In the genomic region with DNA sequence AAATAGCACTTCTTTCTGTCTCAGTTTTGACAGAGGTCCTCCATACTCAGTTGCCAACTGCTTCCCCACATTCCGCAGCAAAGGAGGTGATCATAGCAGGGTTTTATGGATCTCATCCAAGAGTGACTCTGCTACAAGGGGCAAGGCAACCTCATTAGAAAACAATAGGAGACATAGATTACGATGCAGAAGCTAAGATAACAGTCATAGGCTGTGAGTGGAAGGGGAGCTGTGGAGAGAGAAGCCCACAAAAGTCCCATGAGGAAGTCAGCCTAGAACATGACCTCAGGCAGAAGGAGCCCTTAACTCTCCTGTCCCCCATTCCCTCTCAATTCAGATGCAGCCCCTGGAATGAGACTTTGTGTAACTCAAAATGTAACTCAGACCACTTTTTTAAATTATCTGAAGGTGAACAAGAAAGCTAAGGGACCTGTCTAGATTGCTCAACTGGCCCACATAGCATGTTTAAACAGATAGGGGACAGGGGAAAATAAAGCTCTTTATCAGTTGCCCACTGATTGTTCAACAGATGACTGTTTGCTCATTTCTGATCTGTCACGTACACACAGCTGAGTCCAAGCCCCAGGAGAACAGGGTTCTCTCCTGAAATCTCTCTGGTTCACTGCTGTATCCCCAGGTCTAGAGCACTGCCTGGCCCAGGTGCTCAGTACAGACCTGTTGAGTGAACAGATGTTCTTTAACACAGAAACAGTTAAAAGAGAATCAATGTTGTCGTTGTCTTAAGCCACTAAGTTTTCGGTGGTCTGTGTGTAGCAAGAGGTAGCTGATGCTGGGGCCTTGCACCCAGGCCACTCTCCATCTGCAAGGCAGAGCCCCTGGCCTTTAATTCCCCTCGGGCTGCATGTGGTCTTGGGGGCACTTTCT, we compare ENCODE assay signal across 1 cellular context.
TF ChIP-seq lines count a peak whose summit lies in the region.

No MANE protein-coding gene starts in this region.

TF ChIP-seq in HepG2, 621 proteins besides CTCF, POLR2A, EP300 and RAD21 (continues in another document):
- TF ChIP-seq, protein P1, sequence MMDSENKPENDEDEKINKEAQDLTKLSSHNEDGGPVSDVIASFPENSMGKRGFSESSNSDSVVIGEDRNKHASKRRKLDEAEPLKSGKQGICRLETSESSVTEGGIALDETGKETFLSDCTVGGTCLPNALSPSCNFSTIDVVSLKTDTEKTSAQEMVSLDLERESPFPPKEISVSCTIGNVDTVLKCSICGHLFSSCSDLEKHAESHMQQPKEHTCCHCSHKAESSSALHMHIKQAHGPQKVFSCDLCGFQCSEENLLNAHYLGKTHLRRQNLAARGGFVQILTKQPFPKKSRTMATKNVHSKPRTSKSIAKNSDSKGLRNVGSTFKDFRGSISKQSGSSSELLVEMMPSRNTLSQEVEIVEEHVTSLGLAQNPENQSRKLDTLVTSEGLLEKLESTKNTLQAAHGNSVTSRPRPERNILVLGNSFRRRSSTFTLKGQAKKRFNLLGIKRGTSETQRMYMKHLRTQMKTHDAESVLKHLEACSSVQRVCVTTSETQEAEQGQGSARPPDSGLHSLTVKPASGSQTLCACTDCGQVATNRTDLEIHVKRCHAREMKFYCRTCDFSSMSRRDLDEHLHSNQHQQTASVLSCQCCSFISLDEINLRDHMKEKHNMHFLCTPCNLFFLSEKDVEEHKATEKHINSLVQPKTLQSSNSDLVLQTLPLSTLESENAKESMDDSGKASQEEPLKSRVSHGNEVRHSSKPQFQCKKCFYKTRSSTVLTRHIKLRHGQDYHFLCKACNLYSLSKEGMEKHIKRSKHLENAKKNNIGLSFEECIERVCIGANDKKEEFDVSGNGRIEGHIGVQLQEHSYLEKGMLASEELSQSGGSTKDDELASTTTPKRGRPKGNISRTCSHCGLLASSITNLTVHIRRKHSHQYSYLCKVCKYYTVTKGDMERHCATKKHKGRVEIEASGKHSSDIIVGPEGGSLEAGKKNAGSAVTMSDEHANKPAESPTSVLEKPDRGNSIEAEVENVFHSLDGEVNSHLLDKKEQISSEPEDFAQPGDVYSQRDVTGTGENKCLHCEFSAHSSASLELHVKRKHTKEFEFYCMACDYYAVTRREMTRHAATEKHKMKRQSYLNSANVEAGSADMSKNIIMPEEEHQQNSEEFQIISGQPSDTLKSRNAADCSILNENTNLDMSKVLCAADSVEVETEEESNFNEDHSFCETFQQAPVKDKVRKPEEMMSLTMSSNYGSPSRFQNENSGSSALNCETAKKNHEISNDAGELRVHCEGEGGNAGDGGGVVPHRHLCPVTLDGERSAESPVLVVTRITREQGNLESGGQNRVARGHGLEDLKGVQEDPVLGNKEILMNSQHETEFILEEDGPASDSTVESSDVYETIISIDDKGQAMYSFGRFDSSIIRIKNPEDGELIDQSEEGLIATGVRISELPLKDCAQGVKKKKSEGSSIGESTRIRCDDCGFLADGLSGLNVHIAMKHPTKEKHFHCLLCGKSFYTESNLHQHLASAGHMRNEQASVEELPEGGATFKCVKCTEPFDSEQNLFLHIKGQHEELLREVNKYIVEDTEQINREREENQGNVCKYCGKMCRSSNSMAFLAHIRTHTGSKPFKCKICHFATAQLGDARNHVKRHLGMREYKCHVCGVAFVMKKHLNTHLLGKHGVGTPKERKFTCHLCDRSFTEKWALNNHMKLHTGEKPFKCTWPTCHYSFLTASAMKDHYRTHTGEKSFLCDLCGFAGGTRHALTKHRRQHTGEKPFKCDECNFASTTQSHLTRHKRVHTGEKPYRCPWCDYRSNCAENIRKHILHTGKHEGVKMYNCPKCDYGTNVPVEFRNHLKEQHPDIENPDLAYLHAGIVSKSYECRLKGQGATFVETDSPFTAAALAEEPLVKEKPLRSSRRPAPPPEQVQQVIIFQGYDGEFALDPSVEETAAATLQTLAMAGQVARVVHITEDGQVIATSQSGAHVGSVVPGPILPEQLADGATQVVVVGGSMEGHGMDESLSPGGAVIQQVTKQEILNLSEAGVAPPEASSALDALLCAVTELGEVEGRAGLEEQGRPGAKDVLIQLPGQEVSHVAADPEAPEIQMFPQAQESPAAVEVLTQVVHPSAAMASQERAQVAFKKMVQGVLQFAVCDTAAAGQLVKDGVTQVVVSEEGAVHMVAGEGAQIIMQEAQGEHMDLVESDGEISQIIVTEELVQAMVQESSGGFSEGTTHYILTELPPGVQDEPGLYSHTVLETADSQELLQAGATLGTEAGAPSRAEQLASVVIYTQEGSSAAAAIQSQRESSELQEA (CRISPR knock-in tag; IDR thresholded peaks at IDR 0.05; ENCODE audit: not compliant biosample characterization) = no peak
- TF ChIP-seq ZFP82 (CRISPR knock-in tag; IDR thresholded peaks at IDR 0.05; ENCODE audit: borderline replicate concordance) (no peak), NFIC (IDR thresholded peaks at IDR 0.05; ENCODE audit: low read length) (peak; percentile 92), FLYWCH1 (CRISPR knock-in tag; IDR thresholded peaks at IDR 0.05) (no peak), ZNF569 (CRISPR knock-in tag; IDR thresholded peaks at IDR 0.05; ENCODE audit: borderline replicate concordance) (no peak), NR1H2 (CRISPR knock-in tag; IDR thresholded peaks at IDR 0.05; ENCODE audit: borderline replicate concordance, low read depth) (no peak), SUZ12 (IDR thresholded peaks at IDR 0.05; ENCODE audit: low read depth, low read length) (no peak), REXO4 (CRISPR knock-in tag; IDR thresholded peaks at IDR 0.05; ENCODE audit: borderline replicate concordance) (no peak), WIZ (CRISPR knock-in tag; IDR thresholded peaks at IDR 0.05) (peak; percentile 35; the same call in 1 of the 2 replicates), ZNF761 (CRISPR knock-in tag; conservative IDR thresholded peaks at IDR 0.05) (no peak)
- TF ChIP-seq, protein P2, sequence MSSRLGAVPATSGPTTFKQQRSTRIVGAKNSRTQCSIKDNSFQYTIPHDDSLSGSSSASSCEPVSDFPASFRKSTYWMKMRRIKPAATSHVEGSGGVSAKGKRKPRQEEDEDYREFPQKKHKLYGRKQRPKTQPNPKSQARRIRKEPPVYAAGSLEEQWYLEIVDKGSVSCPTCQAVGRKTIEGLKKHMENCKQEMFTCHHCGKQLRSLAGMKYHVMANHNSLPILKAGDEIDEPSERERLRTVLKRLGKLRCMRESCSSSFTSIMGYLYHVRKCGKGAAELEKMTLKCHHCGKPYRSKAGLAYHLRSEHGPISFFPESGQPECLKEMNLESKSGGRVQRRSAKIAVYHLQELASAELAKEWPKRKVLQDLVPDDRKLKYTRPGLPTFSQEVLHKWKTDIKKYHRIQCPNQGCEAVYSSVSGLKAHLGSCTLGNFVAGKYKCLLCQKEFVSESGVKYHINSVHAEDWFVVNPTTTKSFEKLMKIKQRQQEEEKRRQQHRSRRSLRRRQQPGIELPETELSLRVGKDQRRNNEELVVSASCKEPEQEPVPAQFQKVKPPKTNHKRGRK (CRISPR knock-in tag; IDR thresholded peaks at IDR 0.05) = no peak
- TF ChIP-seq, protein P3, sequence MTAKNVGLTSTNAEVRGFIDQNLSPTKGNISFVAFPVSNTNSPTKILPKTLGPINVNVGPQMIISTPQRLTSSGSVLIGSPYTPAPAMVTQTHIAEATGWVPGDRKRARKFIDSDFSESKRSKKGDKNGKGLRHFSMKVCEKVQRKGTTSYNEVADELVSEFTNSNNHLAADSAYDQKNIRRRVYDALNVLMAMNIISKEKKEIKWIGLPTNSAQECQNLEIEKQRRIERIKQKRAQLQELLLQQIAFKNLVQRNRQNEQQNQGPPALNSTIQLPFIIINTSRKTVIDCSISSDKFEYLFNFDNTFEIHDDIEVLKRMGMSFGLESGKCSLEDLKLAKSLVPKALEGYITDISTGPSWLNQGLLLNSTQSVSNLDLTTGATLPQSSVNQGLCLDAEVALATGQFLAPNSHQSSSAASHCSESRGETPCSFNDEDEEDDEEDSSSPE (CRISPR knock-in tag; IDR thresholded peaks at IDR 0.05) = peak; percentile 57; the same call in 1 of the 2 replicates
- TF ChIP-seq, protein P4, sequence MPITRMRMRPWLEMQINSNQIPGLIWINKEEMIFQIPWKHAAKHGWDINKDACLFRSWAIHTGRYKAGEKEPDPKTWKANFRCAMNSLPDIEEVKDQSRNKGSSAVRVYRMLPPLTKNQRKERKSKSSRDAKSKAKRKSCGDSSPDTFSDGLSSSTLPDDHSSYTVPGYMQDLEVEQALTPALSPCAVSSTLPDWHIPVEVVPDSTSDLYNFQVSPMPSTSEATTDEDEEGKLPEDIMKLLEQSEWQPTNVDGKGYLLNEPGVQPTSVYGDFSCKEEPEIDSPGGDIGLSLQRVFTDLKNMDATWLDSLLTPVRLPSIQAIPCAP (CRISPR knock-in tag; IDR thresholded peaks at IDR 0.05; ENCODE audit: low read depth) = no peak
- TF ChIP-seq, protein P5, sequence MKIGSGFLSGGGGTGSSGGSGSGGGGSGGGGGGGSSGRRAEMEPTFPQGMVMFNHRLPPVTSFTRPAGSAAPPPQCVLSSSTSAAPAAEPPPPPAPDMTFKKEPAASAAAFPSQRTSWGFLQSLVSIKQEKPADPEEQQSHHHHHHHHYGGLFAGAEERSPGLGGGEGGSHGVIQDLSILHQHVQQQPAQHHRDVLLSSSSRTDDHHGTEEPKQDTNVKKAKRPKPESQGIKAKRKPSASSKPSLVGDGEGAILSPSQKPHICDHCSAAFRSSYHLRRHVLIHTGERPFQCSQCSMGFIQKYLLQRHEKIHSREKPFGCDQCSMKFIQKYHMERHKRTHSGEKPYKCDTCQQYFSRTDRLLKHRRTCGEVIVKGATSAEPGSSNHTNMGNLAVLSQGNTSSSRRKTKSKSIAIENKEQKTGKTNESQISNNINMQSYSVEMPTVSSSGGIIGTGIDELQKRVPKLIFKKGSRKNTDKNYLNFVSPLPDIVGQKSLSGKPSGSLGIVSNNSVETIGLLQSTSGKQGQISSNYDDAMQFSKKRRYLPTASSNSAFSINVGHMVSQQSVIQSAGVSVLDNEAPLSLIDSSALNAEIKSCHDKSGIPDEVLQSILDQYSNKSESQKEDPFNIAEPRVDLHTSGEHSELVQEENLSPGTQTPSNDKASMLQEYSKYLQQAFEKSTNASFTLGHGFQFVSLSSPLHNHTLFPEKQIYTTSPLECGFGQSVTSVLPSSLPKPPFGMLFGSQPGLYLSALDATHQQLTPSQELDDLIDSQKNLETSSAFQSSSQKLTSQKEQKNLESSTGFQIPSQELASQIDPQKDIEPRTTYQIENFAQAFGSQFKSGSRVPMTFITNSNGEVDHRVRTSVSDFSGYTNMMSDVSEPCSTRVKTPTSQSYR (CRISPR knock-in tag; IDR thresholded peaks at IDR 0.05; ENCODE audit: borderline replicate concordance) = peak; percentile 38; the same call in 1 of the 2 replicates
- TF ChIP-seq, protein P6, sequence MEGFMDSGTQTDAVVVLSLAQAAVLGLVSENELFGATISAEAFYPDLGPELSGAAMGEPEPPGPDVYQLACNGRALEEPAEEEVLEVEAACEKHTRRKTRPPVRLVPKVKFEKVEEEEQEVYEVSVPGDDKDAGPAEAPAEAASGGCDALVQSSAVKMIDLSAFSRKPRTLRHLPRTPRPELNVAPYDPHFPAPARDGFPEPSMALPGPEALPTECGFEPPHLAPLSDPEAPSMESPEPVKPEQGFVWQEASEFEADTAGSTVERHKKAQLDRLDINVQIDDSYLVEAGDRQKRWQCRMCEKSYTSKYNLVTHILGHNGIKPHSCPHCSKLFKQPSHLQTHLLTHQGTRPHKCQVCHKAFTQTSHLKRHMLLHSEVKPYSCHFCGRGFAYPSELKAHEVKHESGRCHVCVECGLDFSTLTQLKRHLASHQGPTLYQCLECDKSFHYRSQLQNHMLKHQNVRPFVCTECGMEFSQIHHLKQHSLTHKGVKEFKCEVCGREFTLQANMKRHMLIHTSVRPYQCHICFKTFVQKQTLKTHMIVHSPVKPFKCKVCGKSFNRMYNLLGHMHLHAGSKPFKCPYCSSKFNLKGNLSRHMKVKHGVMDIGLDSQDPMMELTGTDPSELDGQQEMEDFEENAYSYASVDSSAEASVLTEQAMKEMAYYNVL (CRISPR knock-in tag; IDR thresholded peaks at IDR 0.05; ENCODE audit: borderline replicate concordance) = peak; percentile 76
- TF ChIP-seq, protein P7, sequence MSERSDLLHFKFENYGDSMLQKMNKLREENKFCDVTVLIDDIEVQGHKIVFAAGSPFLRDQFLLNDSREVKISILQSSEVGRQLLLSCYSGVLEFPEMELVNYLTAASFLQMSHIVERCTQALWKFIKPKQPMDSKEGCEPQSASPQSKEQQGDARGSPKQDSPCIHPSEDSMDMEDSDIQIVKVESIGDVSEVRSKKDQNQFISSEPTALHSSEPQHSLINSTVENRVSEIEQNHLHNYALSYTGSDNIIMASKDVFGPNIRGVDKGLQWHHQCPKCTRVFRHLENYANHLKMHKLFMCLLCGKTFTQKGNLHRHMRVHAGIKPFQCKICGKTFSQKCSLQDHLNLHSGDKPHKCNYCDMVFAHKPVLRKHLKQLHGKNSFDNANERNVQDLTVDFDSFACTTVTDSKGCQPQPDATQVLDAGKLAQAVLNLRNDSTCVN (CRISPR knock-in tag; IDR thresholded peaks at IDR 0.05; ENCODE audit: borderline replicate concordance) = peak; percentile 98
- TF ChIP-seq, protein P8, sequence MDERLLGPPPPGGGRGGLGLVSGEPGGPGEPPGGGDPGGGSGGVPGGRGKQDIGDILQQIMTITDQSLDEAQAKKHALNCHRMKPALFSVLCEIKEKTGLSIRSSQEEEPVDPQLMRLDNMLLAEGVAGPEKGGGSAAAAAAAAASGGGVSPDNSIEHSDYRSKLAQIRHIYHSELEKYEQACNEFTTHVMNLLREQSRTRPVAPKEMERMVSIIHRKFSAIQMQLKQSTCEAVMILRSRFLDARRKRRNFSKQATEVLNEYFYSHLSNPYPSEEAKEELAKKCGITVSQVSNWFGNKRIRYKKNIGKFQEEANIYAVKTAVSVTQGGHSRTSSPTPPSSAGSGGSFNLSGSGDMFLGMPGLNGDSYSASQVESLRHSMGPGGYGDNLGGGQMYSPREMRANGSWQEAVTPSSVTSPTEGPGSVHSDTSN (CRISPR knock-in tag; IDR thresholded peaks at IDR 0.05) = no peak
- TF ChIP-seq, protein P9, sequence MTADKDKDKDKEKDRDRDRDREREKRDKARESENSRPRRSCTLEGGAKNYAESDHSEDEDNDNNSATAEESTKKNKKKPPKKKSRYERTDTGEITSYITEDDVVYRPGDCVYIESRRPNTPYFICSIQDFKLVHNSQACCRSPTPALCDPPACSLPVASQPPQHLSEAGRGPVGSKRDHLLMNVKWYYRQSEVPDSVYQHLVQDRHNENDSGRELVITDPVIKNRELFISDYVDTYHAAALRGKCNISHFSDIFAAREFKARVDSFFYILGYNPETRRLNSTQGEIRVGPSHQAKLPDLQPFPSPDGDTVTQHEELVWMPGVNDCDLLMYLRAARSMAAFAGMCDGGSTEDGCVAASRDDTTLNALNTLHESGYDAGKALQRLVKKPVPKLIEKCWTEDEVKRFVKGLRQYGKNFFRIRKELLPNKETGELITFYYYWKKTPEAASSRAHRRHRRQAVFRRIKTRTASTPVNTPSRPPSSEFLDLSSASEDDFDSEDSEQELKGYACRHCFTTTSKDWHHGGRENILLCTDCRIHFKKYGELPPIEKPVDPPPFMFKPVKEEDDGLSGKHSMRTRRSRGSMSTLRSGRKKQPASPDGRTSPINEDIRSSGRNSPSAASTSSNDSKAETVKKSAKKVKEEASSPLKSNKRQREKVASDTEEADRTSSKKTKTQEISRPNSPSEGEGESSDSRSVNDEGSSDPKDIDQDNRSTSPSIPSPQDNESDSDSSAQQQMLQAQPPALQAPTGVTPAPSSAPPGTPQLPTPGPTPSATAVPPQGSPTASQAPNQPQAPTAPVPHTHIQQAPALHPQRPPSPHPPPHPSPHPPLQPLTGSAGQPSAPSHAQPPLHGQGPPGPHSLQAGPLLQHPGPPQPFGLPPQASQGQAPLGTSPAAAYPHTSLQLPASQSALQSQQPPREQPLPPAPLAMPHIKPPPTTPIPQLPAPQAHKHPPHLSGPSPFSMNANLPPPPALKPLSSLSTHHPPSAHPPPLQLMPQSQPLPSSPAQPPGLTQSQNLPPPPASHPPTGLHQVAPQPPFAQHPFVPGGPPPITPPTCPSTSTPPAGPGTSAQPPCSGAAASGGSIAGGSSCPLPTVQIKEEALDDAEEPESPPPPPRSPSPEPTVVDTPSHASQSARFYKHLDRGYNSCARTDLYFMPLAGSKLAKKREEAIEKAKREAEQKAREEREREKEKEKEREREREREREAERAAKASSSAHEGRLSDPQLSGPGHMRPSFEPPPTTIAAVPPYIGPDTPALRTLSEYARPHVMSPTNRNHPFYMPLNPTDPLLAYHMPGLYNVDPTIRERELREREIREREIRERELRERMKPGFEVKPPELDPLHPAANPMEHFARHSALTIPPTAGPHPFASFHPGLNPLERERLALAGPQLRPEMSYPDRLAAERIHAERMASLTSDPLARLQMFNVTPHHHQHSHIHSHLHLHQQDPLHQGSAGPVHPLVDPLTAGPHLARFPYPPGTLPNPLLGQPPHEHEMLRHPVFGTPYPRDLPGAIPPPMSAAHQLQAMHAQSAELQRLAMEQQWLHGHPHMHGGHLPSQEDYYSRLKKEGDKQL (CRISPR knock-in tag; IDR thresholded peaks at IDR 0.05; ENCODE audit: low read depth) = peak; percentile 84
